In the genomic region with DNA sequence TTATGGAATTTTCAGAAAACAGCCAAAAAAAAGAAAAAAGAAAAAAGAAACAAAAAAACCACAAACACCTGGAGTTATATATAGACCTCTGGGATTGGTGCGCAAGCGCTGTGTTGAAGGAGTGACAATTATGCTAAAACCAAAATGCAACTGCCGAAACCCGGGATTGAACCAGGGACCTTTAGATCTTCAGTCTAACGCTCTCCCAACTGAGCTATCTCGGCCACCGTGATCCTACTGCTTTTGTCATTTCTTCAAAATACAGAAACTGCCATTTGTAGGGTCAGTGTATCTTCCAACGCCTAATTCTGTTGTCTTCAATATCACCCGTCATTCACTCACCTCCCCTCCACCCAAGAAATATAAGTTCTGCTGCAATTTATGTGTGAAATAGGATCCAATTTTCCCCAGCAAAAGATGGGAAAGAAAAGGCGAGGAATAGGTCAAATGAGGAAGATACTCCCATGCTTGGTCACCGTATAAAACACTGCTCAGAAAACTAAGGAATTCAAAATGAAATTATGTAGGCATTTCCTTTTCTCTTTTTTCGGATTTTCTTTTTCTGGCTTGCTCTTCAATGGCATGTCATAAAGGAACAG, we compare ENCODE assay signal across 1 cellular context.
TF ChIP-seq lines count a peak whose summit lies in the region.

No MANE protein-coding gene starts in this region.

TF ChIP-seq in HepG2, 621 proteins besides CTCF, POLR2A, EP300 and RAD21 (continued from another document and continues in another):
- TF ChIP-seq SIN3A (IDR thresholded peaks at IDR 0.05; ENCODE audit: borderline replicate concordance, low read depth, low read length) (no peak), CCAR2 (optimal IDR thresholded peaks at IDR 0.05; ENCODE audit: low read depth, low read length) (no peak), ZNF614 (CRISPR knock-in tag; IDR thresholded peaks at IDR 0.05; ENCODE audit: borderline replicate concordance) (0 out of 2 replicates have a peak, but pooled peaks have one; percentile 53), DMAP1 (CRISPR knock-in tag; IDR thresholded peaks at IDR 0.05) (no peak), SIX1 (CRISPR knock-in tag; IDR thresholded peaks at IDR 0.05; ENCODE audit: borderline replicate concordance) (0 out of 2 replicates have a peak, but pooled peaks have one; percentile 37), BCL6 (CRISPR knock-in tag; IDR thresholded peaks at IDR 0.05) (0 out of 2 replicates have a peak, but pooled peaks have one; percentile 16), HOXA9 (CRISPR knock-in tag; IDR thresholded peaks at IDR 0.05; ENCODE audit: borderline replicate concordance) (no peak), ZSCAN9 (CRISPR knock-in tag; IDR thresholded peaks at IDR 0.05; ENCODE audit: borderline replicate concordance) (no peak), ZBTB38 (CRISPR knock-in tag; IDR thresholded peaks at IDR 0.05) (no peak), HNRNPH1 (optimal IDR thresholded peaks at IDR 0.05; ENCODE audit: low read depth, low read length) (no peak), ZNF138 (CRISPR knock-in tag; IDR thresholded peaks at IDR 0.05; ENCODE audit: low read depth) (no peak), TSC22D2 (CRISPR knock-in tag; IDR thresholded peaks at IDR 0.05; ENCODE audit: borderline replicate concordance) (peak; percentile 37; the same call in 1 of the 2 replicates), ZNF746 (CRISPR knock-in tag; IDR thresholded peaks at IDR 0.05) (no peak), ZNF274 (CRISPR knock-in tag; IDR thresholded peaks at IDR 0.05) (no peak), HDAC2 (CRISPR knock-in tag; IDR thresholded peaks at IDR 0.05) (peak; percentile 54; the same call in 1 of the 2 replicates), GZF1 (CRISPR knock-in tag; IDR thresholded peaks at IDR 0.05) (no peak), TEAD3 (CRISPR knock-in tag; optimal IDR thresholded peaks at IDR 0.05; ENCODE audit: borderline replicate concordance) (peak; percentile 43), MTA3 (CRISPR knock-in tag; IDR thresholded peaks at IDR 0.05) (no peak), ZNF839 (CRISPR knock-in tag; IDR thresholded peaks at IDR 0.05; ENCODE audit: borderline replicate concordance) (no peak), SMAD1 (CRISPR knock-in tag; IDR thresholded peaks at IDR 0.05; ENCODE audit: borderline replicate concordance, low read depth) (no peak), ZNF629 (CRISPR knock-in tag; conservative IDR thresholded peaks at IDR 0.05) (peak; percentile 55; the same call in 1 of the 2 replicates), KDM4B (CRISPR knock-in tag; IDR thresholded peaks at IDR 0.05) (0 out of 2 replicates have a peak, but pooled peaks have one; percentile 53), CBX2 (IDR thresholded peaks at IDR 0.05; ENCODE audit: low read depth, low read length) (no peak; the same call in 1 of the 2 replicates), CBX2 (CRISPR knock-in tag; IDR thresholded peaks at IDR 0.05; ENCODE audit: low read depth) (0 out of 2 replicates have a peak, but pooled peaks have one; percentile 27), SMARCC2 (IDR thresholded peaks at IDR 0.05) (no peak), THYN1 (CRISPR knock-in tag; IDR thresholded peaks at IDR 0.05; ENCODE audit: borderline replicate concordance, low read depth) (no peak), FOXA3 (CRISPR knock-in tag; IDR thresholded peaks at IDR 0.05) (no peak), PAF1 (CRISPR knock-in tag; IDR thresholded peaks at IDR 0.05) (no peak), NR2F6 (IDR thresholded peaks at IDR 0.05) (peak; percentile 25; the same call in 1 of the 2 replicates), NR2F6 (CRISPR knock-in tag; IDR thresholded peaks at IDR 0.05) (peak; percentile 41; the same call in 1 of the 2 replicates), MAZ (IDR thresholded peaks at IDR 0.05; ENCODE audit: borderline replicate concordance, low read depth, low read length) (no peak), MAZ (CRISPR knock-in tag; IDR thresholded peaks at IDR 0.05; ENCODE audit: low read depth) (no peak), MLLT10 (CRISPR knock-in tag; IDR thresholded peaks at IDR 0.05) (no peak), ZNF12 (CRISPR knock-in tag; IDR thresholded peaks at IDR 0.05) (0 out of 2 replicates have a peak, but pooled peaks have one; percentile 62), CREB1 (IDR thresholded peaks at IDR 0.05) (no peak), CREB1 (CRISPR knock-in tag; IDR thresholded peaks at IDR 0.05) (peak; percentile 54; the same call in 1 of the 2 replicates), ZNF7 (CRISPR knock-in tag; IDR thresholded peaks at IDR 0.05) (no peak), ZNF234 (CRISPR knock-in tag; conservative IDR thresholded peaks at IDR 0.05) (0 out of 2 replicates have a peak, but pooled peaks have one; percentile 21)
- TF ChIP-seq, protein P1, sequence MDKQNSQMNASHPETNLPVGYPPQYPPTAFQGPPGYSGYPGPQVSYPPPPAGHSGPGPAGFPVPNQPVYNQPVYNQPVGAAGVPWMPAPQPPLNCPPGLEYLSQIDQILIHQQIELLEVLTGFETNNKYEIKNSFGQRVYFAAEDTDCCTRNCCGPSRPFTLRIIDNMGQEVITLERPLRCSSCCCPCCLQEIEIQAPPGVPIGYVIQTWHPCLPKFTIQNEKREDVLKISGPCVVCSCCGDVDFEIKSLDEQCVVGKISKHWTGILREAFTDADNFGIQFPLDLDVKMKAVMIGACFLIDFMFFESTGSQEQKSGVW (CRISPR knock-in tag; IDR thresholded peaks at IDR 0.05; ENCODE audit: borderline replicate concordance), result no peak
- TF ChIP-seq, protein P2, sequence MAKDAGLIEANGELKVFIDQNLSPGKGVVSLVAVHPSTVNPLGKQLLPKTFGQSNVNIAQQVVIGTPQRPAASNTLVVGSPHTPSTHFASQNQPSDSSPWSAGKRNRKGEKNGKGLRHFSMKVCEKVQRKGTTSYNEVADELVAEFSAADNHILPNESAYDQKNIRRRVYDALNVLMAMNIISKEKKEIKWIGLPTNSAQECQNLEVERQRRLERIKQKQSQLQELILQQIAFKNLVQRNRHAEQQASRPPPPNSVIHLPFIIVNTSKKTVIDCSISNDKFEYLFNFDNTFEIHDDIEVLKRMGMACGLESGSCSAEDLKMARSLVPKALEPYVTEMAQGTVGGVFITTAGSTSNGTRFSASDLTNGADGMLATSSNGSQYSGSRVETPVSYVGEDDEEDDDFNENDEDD (CRISPR knock-in tag; IDR thresholded peaks at IDR 0.05; ENCODE audit: borderline replicate concordance), result peak; percentile 24; the same call in 1 of the 2 replicates
- TF ChIP-seq, protein P3, sequence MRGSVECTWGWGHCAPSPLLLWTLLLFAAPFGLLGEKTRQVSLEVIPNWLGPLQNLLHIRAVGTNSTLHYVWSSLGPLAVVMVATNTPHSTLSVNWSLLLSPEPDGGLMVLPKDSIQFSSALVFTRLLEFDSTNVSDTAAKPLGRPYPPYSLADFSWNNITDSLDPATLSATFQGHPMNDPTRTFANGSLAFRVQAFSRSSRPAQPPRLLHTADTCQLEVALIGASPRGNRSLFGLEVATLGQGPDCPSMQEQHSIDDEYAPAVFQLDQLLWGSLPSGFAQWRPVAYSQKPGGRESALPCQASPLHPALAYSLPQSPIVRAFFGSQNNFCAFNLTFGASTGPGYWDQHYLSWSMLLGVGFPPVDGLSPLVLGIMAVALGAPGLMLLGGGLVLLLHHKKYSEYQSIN (CRISPR knock-in tag; IDR thresholded peaks at IDR 0.05; ENCODE audit: borderline replicate concordance), result no peak
- TF ChIP-seq, protein P4, sequence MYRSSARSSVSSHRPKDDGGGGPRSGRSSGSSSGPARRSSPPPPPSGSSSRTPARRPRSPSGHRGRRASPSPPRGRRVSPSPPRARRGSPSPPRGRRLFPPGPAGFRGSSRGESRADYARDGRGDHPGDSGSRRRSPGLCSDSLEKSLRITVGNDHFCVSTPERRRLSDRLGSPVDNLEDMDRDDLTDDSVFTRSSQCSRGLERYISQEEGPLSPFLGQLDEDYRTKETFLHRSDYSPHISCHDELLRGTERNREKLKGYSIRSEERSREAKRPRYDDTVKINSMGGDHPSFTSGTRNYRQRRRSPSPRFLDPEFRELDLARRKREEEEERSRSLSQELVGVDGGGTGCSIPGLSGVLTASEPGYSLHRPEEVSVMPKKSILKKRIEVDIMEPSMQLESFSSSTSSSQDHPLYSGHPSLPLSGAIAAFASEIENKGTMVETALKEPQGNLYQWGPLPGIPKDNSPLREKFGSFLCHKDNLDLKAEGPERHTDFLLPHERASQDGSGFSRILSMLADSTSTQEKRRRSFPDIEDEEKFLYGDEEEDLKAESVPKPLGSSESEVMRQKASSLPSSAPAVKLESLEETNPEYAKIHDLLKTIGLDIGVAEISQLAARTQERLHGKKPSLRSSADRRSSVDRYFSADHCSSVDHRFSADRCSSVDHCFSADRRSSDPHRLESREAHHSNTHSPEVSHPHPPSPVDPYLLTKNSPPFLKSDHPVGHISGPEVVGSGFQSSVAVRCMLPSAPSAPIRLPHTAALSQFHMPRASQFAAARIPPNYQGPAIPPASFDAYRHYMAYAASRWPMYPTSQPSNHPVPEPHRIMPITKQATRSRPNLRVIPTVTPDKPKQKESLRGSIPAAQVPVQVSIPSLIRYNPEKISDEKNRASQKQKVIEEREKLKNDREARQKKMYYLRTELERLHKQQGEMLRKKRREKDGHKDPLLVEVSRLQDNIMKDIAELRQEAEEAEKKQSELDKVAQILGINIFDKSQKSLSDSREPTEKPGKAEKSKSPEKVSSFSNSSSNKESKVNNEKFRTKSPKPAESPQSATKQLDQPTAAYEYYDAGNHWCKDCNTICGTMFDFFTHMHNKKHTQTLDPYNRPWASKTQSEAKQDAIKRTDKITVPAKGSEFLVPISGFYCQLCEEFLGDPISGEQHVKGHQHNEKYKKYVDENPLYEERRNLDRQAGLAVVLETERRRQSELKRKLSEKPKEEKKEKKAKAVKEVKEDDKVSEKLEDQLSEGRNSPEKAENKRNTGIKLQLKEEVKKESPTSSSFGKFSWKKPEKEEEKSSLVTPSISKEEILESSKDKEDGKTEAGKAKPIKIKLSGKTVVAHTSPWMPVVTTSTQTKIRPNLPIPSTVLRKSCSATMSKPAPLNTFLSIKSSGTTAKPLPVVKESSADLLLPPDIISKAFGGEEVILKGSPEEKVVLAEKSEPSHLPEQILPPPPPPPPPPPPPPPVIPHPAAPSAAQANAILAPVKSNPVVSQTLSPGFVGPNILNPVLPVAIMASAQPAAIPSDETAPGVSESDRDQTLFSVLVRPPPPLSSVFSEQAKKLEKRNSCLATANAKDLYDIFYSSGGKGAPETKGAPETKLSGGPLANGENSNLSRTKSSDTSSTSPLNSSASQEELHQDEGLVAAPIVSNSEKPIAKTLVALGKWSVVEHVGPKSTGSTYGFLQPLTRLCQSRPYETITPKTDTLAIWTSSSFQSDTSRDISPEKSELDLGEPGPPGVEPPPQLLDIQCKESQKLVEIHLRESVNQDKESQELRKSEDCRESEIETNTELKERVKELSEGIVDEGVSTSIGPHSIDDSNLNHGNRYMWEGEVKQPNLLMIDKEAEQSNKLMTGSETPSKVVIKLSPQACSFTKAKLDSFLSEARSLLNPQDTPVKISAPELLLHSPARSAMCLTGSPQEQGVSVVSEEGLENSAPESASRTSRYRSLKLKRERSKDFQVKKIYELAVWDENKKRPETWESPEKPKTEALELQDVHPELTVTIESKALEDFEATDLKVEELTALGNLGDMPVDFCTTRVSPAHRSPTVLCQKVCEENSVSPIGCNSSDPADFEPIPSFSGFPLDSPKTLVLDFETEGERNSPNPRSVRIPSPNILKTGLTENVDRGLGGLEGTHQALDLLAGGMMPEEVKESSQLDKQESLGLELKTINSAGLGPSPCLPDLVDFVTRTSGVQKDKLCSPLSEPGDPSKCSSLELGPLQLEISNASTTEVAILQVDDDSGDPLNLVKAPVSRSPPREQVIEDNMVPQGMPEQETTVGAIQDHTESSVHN (CRISPR knock-in tag; IDR thresholded peaks at IDR 0.05), result no peak
- TF ChIP-seq, protein P5, sequence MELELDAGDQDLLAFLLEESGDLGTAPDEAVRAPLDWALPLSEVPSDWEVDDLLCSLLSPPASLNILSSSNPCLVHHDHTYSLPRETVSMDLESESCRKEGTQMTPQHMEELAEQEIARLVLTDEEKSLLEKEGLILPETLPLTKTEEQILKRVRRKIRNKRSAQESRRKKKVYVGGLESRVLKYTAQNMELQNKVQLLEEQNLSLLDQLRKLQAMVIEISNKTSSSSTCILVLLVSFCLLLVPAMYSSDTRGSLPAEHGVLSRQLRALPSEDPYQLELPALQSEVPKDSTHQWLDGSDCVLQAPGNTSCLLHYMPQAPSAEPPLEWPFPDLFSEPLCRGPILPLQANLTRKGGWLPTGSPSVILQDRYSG (CRISPR knock-in tag; IDR thresholded peaks at IDR 0.05), result no peak
- TF ChIP-seq, protein P6, sequence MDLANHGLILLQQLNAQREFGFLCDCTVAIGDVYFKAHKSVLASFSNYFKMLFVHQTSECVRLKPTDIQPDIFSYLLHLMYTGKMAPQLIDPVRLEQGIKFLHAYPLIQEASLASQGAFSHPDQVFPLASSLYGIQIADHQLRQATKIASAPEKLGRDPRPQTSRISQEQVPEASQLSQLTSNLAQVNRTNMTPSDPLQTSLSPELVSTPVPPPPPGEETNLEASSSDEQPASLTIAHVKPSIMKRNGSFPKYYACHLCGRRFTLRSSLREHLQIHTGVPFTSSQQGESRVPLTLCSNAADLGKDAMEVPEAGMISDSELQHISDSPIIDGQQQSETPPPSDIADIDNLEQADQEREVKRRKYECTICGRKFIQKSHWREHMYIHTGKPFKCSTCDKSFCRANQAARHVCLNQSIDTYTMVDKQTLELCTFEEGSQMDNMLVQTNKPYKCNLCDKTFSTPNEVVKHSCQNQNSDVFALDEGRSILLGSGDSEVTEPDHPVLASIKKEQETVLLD (CRISPR knock-in tag; IDR thresholded peaks at IDR 0.05; ENCODE audit: low read depth), result no peak
- TF ChIP-seq, protein P7, sequence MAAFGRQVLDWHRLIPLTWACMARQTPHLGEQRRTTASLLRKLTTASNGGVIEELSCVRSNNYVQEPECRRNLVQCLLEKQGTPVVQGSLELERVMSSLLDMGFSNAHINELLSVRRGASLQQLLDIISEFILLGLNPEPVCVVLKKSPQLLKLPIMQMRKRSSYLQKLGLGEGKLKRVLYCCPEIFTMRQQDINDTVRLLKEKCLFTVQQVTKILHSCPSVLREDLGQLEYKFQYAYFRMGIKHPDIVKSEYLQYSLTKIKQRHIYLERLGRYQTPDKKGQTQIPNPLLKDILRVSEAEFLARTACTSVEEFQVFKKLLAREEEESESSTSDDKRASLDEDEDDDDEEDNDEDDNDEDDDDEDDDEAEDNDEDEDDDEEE (CRISPR knock-in tag; IDR thresholded peaks at IDR 0.05), result no peak
- TF ChIP-seq, protein P8, sequence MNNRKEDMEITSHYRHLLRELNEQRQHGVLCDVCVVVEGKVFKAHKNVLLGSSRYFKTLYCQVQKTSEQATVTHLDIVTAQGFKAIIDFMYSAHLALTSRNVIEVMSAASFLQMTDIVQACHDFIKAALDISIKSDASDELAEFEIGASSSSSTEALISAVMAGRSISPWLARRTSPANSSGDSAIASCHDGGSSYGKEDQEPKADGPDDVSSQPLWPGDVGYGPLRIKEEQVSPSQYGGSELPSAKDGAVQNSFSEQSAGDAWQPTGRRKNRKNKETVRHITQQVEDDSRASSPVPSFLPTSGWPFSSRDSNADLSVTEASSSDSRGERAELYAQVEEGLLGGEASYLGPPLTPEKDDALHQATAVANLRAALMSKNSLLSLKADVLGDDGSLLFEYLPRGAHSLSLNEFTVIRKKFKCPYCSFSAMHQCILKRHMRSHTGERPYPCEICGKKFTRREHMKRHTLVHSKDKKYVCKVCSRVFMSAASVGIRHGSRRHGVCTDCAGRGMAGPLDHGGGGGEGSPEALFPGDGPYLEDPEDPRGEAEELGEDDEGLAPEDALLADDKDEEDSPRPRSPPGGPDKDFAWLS (CRISPR knock-in tag; IDR thresholded peaks at IDR 0.05; ENCODE audit: borderline replicate concordance), result no peak
